11 cellular contexts compared by ENCODE assay signal in genomic region chr3:156705761-156706631, GRCh38. TPM values are rescaled to one million over a fixed set of nuclear protein-coding genes. Genes with fewer than 3 reads are reported as not detected.
DNase-seq lines count a peak whose midpoint lies in the region; ATAC-seq, FAIRE-seq and TF ChIP-seq lines count a peak whose summit lies in the region.
"Had no signal": no experiment of that assay in that cellular context is flagged by ENCODE, and none has a peak within 500 bp of the region (broad histone marks: within the 10 kb centered on the region; RNA-seq: fewer than 3 reads in every experiment).

No MANE protein-coding gene starts in this region.

- intact Hi-C loops in activated CD4-positive, alpha-beta T cell treated with anti-CD3 and anti-CD28 coated beads for 36 hours (cut with DNase I, micrococcal nuclease), result no loop called here

- CTCF ChIA-PET in A549 (lab: Yijun Ruan, JAX), result interaction anchor here (0.8 to 1.0 kb wide), 2 partner anchors 31 to 431 kb away, joined by 3 to 4 read pairs; partner anchors contain the start of gene TIPARP
- CTCF ChIA-PET in activated CD4-positive, alpha-beta T cell treated with anti-CD3 and anti-CD28 coated beads for 36 hours (lab: Charles Lee), result interaction anchor here (1.0 to 1.3 kb wide), 2 partner anchors 8 to 30 kb away, joined by 3 read pairs; no protein-coding TSS in a partner anchor

- peaks cover 9% of the 10 kb centered on the region for H3K36me3 Mint-ChIP-seq in T-helper 17 cell (ENCODE audit: low read depth)
- peaks cover 36% of the 10 kb centered on the region for H3K36me3 Mint-ChIP-seq in activated CD4-positive, alpha-beta T cell treated with anti-CD3 and anti-CD28 coated beads for 36 hours (ENCODE audit: low read depth)

- TF ChIP-seq EP300 in A549 (IDR thresholded peaks at IDR 0.05), result no peak

- peaks cover 40% of the 10 kb centered on the region for H3K4me1 ChIP-seq in A549

- TF ChIP-seq RAD21 in A549 (conservative IDR thresholded peaks at IDR 0.05 in 1 of 2, IDR thresholded peaks at IDR 0.05 in 1 of 2), result no peak

- no peaks in the 10 kb centered on the region for H3K27me3 Mint-ChIP-seq in T-helper 17 cell
- no peaks in the 10 kb centered on the region for H3K27me3 Mint-ChIP-seq in activated CD4-positive, alpha-beta T cell treated with anti-CD3 and anti-CD28 coated beads for 36 hours

- H3K4me3 Mint-ChIP-seq in T-helper 17 cell, result no peak overlapping the region
- H3K4me3 Mint-ChIP-seq in activated CD4-positive, alpha-beta T cell treated with anti-CD3 and anti-CD28 coated beads for 36 hours, result no peak overlapping the region

- H3K9me3 ChIP-seq in A549 (no peaks in the 10 kb centered on the region), T-helper 17 cell (ENCODE audit: control insufficient read depth, low read length, poor library complexity, severe bottlenecking) (no peaks in the 10 kb centered on the region)

- TF ChIP-seq POLR2A in A549 (IDR thresholded peaks at IDR 0.05; ENCODE audit: low read length), result no peak

- ATAC-seq in A549 (peak in 1 of 2 experiments; percentile 10; a peak in 2 of 6 replicates), GM19438 (IDR thresholded peaks at IDR 0.05; ENCODE audit: low read depth, unreplicated experiment) (peak; percentile 78), HG03159 (IDR thresholded peaks at IDR 0.05; ENCODE audit: unreplicated experiment) (peak; percentile 79), T-helper 17 cell (peak; percentile 32)
- no peak for ATAC-seq in activated CD4-positive, alpha-beta T cell treated with anti-CD3 and anti-CD28 coated beads for 36 hours

- WGBS in A549 (ENCODE audit: missing lambda C conversion rate), result 51% methylated on average over 3 of the region's 3 CpGs

- DNase-seq in A549 (ENCODE audit: low read depth in 1 of 2, low spot score in 1 of 2) (no peak), T-helper 17 cell (no peak), NCI-H1436 treated with DMSO at 0.1 percent for 48 hours (lab: John Stamatoyannopoulos, UW) (no peak), LoVo (ENCODE audit: low spot score) (no peak)
- DNase-seq in activated CD4-positive, alpha-beta T cell treated with anti-CD3 and anti-CD28 coated beads for 48 hours, result no peak
- no peak for DNase-seq in activated CD4-positive, alpha-beta T cell treated with anti-CD3 and anti-CD28 coated beads for 36 hours
- DNase-seq: NCI-H774; stimulated activated naive CD4-positive, alpha-beta T cell had no signal

- H3K27ac ChIP-seq in A549, result peak overlapping the region in 1 of 2 experiments; percentile 51; a peak in 3 of 6 replicates

- peak overlapping the region; percentile 64 for H3K4me2 ChIP-seq in A549

- 0 out of 3 replicates have a peak overlapping the region, but pooled peaks have one; percentile 5 for H3K4me3 ChIP-seq in A549

- POLR2A ChIA-PET in A549 (lab: Yijun Ruan, JAX), result interaction anchor here (0.7 kb wide), 1 partner anchor 14 kb away, joined by 3 read pairs; no protein-coding TSS in a partner anchor
- POLR2A ChIA-PET in activated CD4-positive, alpha-beta T cell treated with anti-CD3 and anti-CD28 coated beads for 36 hours (lab: Charles Lee), result no interaction called here

- H3K4me1 Mint-ChIP-seq in T-helper 17 cell, result peaks cover 18% of the 10 kb centered on the region
- peaks cover 2% of the 10 kb centered on the region for H3K4me1 Mint-ChIP-seq in activated CD4-positive, alpha-beta T cell treated with anti-CD3 and anti-CD28 coated beads for 36 hours

- peak overlapping the region; percentile 77 for H3K27ac Mint-ChIP-seq in T-helper 17 cell
- no peak overlapping the region for H3K27ac Mint-ChIP-seq in activated CD4-positive, alpha-beta T cell treated with anti-CD3 and anti-CD28 coated beads for 36 hours

- no peaks in the 10 kb centered on the region for H3K9me3 Mint-ChIP-seq in activated CD4-positive, alpha-beta T cell treated with anti-CD3 and anti-CD28 coated beads for 36 hours (ENCODE audit: low read depth)

- no peak for FAIRE-seq in A549 (lab: Jason Lieb, UNC)
- FAIRE-seq: H1 had no signal

- no peak for TF ChIP-seq CTCF in A549 (IDR thresholded peaks at IDR 0.05)

TF ChIP-seq in A549, 52 proteins besides CTCF, POLR2A, EP300 and RAD21:
- TF ChIP-seq HOXB5 (CRISPR knock-in tag; IDR thresholded peaks at IDR 0.05) (no peak), BHLHE40 (IDR thresholded peaks at IDR 0.05; ENCODE audit: low read depth, low read length) (no peak), RCOR1 (IDR thresholded peaks at IDR 0.05; ENCODE audit: low read depth, low read length) (no peak), POLR2AphosphoS2 (conservative IDR thresholded peaks at IDR 0.05; ENCODE audit: low read length) (no peak), MYC (IDR thresholded peaks at IDR 0.05; ENCODE audit: borderline replicate concordance, low read length) (no peak), E2F6 (IDR thresholded peaks at IDR 0.05; ENCODE audit: borderline replicate concordance, low read depth) (no peak), HOXA7 (CRISPR knock-in tag; IDR thresholded peaks at IDR 0.05) (no peak), MAX (IDR thresholded peaks at IDR 0.05) (no peak), BCL3 (IDR thresholded peaks at IDR 0.05) (no peak), EHF (CRISPR knock-in tag; IDR thresholded peaks at IDR 0.05) (no peak), CHD4 (IDR thresholded peaks at IDR 0.05; ENCODE audit: borderline replicate concordance) (no peak), TFCP2L1 (CRISPR knock-in tag; IDR thresholded peaks at IDR 0.05) (no peak), HEYL (CRISPR knock-in tag; IDR thresholded peaks at IDR 0.05) (no peak), TP53 (CRISPR knock-in tag; IDR thresholded peaks at IDR 0.05) (no peak), SREBF2 (IDR thresholded peaks at IDR 0.05) (no peak), CHD2 (IDR thresholded peaks at IDR 0.05; ENCODE audit: low read length, partially characterized antibody) (no peak), NFE2L2 (conservative IDR thresholded peaks at IDR 0.05; ENCODE audit: low read length) (no peak), GATA3 (IDR thresholded peaks at IDR 0.05; ENCODE audit: borderline replicate concordance) (no peak)
- TF ChIP-seq, protein P1, sequence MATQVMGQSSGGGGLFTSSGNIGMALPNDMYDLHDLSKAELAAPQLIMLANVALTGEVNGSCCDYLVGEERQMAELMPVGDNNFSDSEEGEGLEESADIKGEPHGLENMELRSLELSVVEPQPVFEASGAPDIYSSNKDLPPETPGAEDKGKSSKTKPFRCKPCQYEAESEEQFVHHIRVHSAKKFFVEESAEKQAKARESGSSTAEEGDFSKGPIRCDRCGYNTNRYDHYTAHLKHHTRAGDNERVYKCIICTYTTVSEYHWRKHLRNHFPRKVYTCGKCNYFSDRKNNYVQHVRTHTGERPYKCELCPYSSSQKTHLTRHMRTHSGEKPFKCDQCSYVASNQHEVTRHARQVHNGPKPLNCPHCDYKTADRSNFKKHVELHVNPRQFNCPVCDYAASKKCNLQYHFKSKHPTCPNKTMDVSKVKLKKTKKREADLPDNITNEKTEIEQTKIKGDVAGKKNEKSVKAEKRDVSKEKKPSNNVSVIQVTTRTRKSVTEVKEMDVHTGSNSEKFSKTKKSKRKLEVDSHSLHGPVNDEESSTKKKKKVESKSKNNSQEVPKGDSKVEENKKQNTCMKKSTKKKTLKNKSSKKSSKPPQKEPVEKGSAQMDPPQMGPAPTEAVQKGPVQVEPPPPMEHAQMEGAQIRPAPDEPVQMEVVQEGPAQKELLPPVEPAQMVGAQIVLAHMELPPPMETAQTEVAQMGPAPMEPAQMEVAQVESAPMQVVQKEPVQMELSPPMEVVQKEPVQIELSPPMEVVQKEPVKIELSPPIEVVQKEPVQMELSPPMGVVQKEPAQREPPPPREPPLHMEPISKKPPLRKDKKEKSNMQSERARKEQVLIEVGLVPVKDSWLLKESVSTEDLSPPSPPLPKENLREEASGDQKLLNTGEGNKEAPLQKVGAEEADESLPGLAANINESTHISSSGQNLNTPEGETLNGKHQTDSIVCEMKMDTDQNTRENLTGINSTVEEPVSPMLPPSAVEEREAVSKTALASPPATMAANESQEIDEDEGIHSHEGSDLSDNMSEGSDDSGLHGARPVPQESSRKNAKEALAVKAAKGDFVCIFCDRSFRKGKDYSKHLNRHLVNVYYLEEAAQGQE (IDR thresholded peaks at IDR 0.05), result no peak
- TF ChIP-seq, protein P2, sequence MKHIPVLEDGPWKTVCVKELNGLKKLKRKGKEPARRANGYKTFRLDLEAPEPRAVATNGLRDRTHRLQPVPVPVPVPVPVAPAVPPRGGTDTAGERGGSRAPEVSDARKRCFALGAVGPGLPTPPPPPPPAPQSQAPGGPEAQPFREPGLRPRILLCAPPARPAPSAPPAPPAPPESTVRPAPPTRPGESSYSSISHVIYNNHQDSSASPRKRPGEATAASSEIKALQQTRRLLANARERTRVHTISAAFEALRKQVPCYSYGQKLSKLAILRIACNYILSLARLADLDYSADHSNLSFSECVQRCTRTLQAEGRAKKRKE (CRISPR knock-in tag; IDR thresholded peaks at IDR 0.05; ENCODE audit: low read depth), result no peak
TF ChIP-seq in A549: peak in this region for 0.

RNA-seq across cellular contexts. Expression of gene TIPARP, which starts 31.6 kb away (rescaled TPM):
- polyA plus RNA-seq in A549 (2011; rRNA removed) (16.5 and 16.7 TPM in 2 replicates), A549 (2017; fragmentation: RNase III; extraction: RNeasy Plus Mini Kit Qiagen cat#74134 plus additional on column Dnase treatment) (11.8 to 13.8 TPM (median 13.3 TPM) in 3 replicates)
- 8.3 and 10.4 TPM in 2 replicates for polyA plus RNA-seq in A549 (2012; cell fraction: cytosol; rRNA removed)
- 6.4 and 9.5 TPM in 2 replicates for polyA plus RNA-seq in A549 (2012; cell fraction: nucleus; rRNA removed)
- 32.6 and 35.8 TPM in 2 replicates for polyA minus RNA-seq in A549 (2011; rRNA and poly(A)+ RNA removed)
- total RNA-seq in T-helper 17 cell, result 100 to 1,000 TPM; 126 to 180 TPM
- 10 to 100 TPM; 18.5 to 23.5 TPM for total RNA-seq in activated CD4-positive, alpha-beta T cell treated with anti-CD3 and anti-CD28 coated beads for 36 hours

Comparison
In these comparisons a context has a peak if more than half of its experiments do, and no peak if none do; other contexts are left out.
1. RNA of gene TIPARP, which starts 31.6 kb away (total RNA-seq): 126 to 180 TPM in T-helper 17 cell; 18.5 to 23.5 TPM in activated CD4-positive, alpha-beta T cell treated with anti-CD3 and anti-CD28 coated beads for 36 hours; every median in the first group is over 4 times any median in the second.